In the genomic region with DNA sequence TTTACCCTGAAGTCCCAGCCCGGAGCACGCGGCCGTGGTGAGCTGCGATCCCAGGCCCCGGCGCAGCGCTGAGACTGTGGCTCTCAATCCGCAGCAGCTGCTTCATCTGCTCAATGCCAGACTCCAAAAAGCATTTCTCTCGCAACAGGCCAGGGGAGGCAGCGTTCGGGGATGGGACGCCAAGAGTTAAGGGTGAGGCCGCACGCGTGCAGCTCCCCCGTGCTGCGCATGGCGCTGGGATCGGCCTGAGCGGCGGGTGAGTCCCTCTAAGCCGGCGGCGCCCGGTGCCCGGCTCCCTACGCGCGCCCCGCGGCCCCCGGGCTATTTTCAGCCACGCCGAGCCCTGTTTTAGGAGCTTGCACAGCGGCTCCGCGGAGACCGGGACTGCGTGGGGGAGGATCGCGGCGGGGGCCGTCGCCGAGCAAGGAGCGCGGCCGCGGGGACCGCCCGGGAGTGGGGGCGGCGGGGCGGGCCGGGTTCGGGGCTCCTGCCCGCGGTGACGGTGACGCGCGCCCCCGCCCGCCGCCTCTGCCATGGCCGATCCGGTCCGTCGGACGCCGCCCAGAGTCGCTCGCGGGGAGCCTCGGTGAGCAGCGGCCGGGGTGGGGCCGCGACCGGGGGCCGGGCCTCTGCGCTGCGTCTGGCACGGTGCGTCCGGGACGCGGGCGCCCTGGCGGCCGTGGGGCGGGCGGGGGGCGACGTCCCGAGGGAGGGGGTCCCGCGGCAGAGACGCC, we compare ENCODE assay signal across 8 cellular contexts. TPM values are rescaled to one million over a fixed set of nuclear protein-coding genes. Genes with fewer than 3 reads are reported as not detected.
DNase-seq lines count a peak whose midpoint lies in the region; ATAC-seq and TF ChIP-seq lines count a peak whose summit lies in the region.

No MANE protein-coding gene starts in this region.

- H3K4me3 ChIP-seq in A673 (ENCODE audit: low read depth, low read length, poor library complexity, severe bottlenecking) (peak overlapping the region; percentile 31), esophagus squamous epithelium (peak overlapping the region; percentile 26 to 66 (median 46))
- H3K4me3 ChIP-seq in CD8-positive, alpha-beta memory T cell (ENCODE audit: low read length) = no peak overlapping the region

- peaks cover 6% of the 10 kb centered on the region for H3K4me1 Mint-ChIP-seq in neural crest cell
- H3K4me1 Mint-ChIP-seq in CD8-positive, alpha-beta memory T cell = peaks cover 3 to 16% (median 8%) of the 10 kb centered on the region in 3 donors

- H3K27me3 ChIP-seq in A673 (replicated peaks; ENCODE audit: insufficient read depth, low read depth, low read length, poor library complexity) = peaks cover 73% of the 10 kb centered on the region
- H3K27me3 ChIP-seq in esophagus squamous epithelium = peaks cover 0 to 96% (median 0%) of the 10 kb centered on the region in 4 donors
- H3K27me3 ChIP-seq in CD8-positive, alpha-beta memory T cell (ENCODE audit: insufficient read depth, low read length, poor library complexity, severe bottlenecking) = peaks cover 10% of the 10 kb centered on the region

- intact Hi-C loops in A673 (cut with micrococcal nuclease; ENCODE audit: unreplicated experiment) = no loop called here
- intact Hi-C loops in esophagus squamous epithelium (cut with DNase I) = no loop called here

- peak; percentile 55 for DNase-seq in A673 (ENCODE audit: low spot score)
- DNase-seq in LHCN-M2 (ENCODE audit: low read depth) = peak; percentile 14
- DNase-seq in esophagus squamous epithelium (lab: John Stamatoyannopoulos, UW) = no peak
- DNase-seq in neural crest cell (ENCODE audit: low read depth, low spot score) = peak; percentile 18
- DNase-seq in NCI-H146 treated with DMSO at 0.1 percent for 48 hours (lab: John Stamatoyannopoulos, UW; ENCODE audit: unreplicated experiment) = no peak
- DNase-seq in CD8-positive, alpha-beta memory T cell = no peak

- POLR2A ChIA-PET in A673 (lab: Charles Lee; ENCODE audit: low non-redundant PET) = no interaction called here
- POLR2A ChIA-PET in CD8-positive, alpha-beta memory T cell (lab: Charles Lee) = no interaction called here

- no TSS peak for BruUV-seq in A673 (replicated peaks; lab: Mats Ljungman, UMichigan)

- H3K36me3 ChIP-seq in A673 (ENCODE audit: insufficient read depth, low read length, poor library complexity, severe bottlenecking) (no peaks in the 10 kb centered on the region), esophagus squamous epithelium (no peaks in the 10 kb centered on the region)
- no peaks in the 10 kb centered on the region for H3K36me3 ChIP-seq in CD8-positive, alpha-beta memory T cell (ENCODE audit: insufficient read depth, low read length)

- H3K27ac Mint-ChIP-seq in neural crest cell (ENCODE audit: unreplicated experiment) = no peak overlapping the region
- H3K27ac Mint-ChIP-seq in CD8-positive, alpha-beta memory T cell = no peak overlapping the region

- H3K4me1 ChIP-seq in A673 (ENCODE audit: insufficient read depth, low read length, poor library complexity, severe bottlenecking) (no peaks in the 10 kb centered on the region), esophagus squamous epithelium (peaks cover 8 to 19% (median 9%) of the 10 kb centered on the region in 3 donors)
- H3K4me1 ChIP-seq in CD8-positive, alpha-beta memory T cell (ENCODE audit: insufficient read depth, low read length) = no peaks in the 10 kb centered on the region

- peak overlapping the region; percentile 54 for H3K4me3 Mint-ChIP-seq in neural crest cell
- peak overlapping the region in 2 of 7 donors; percentile 27 to 59 for H3K4me3 Mint-ChIP-seq in CD8-positive, alpha-beta memory T cell

- no peak for TF ChIP-seq CTCF in A673 (conservative IDR thresholded peaks at IDR 0.05; ENCODE audit: low read depth, low read length)
- no peak for TF ChIP-seq CTCF in esophagus squamous epithelium (IDR thresholded peaks at IDR 0.05)
- no peak for TF ChIP-seq CTCF in neural crest cell (conservative IDR thresholded peaks at IDR 0.05)

- ATAC-seq in GM18517 (IDR thresholded peaks at IDR 0.05; ENCODE audit: unreplicated experiment) = no peak
- no peak for ATAC-seq in GM21515 (IDR thresholded peaks at IDR 0.05; ENCODE audit: unreplicated experiment)

- CTCF ChIA-PET in A673 (lab: Charles Lee) = no interaction called here
- CTCF ChIA-PET in CD8-positive, alpha-beta memory T cell (lab: Charles Lee) = no interaction called here

- H3K27ac ChIP-seq in A673 (ENCODE audit: low read depth, low read length, poor library complexity, severe bottlenecking) (no peak overlapping the region), esophagus squamous epithelium (no peak overlapping the region)
- no peak overlapping the region for H3K27ac ChIP-seq in CD8-positive, alpha-beta memory T cell (ENCODE audit: low read depth, low read length)

- WGBS in esophagus squamous epithelium, 2 donors = no CpG with 5 or more reads among the region's 100 CpGs

- no peak for TF ChIP-seq POLR2A in esophagus squamous epithelium (IDR thresholded peaks at IDR 0.05)

- H3K36me3 Mint-ChIP-seq in neural crest cell (ENCODE audit: low read depth) = no peaks in the 10 kb centered on the region
- H3K36me3 Mint-ChIP-seq in CD8-positive, alpha-beta memory T cell = no peaks in the 10 kb centered on the region

- no peaks in the 10 kb centered on the region for H3K9me3 Mint-ChIP-seq in neural crest cell
- no peaks in the 10 kb centered on the region for H3K9me3 Mint-ChIP-seq in CD8-positive, alpha-beta memory T cell

- H3K9me3 ChIP-seq in A673 (ENCODE audit: low read depth, low read length, poor library complexity, severe bottlenecking) (no peaks in the 10 kb centered on the region), esophagus squamous epithelium (no peaks in the 10 kb centered on the region)
- H3K9me3 ChIP-seq in CD8-positive, alpha-beta memory T cell (ENCODE audit: low read length) = no peaks in the 10 kb centered on the region

- peaks cover 89% of the 10 kb centered on the region for H3K27me3 Mint-ChIP-seq in neural crest cell (ENCODE audit: low read depth)
- H3K27me3 Mint-ChIP-seq in CD8-positive, alpha-beta memory T cell = peaks cover 58 to 63% of the 10 kb centered on the region in 2 donors

RNA-seq across cellular contexts. Expression of a gene that starts 29.4 kb away (rescaled TPM):
- total RNA-seq in A673 (2021) = 2.0 and 2.8 TPM in 2 replicates
- total RNA-seq in LHCN-M2 (2014; rRNA removed) = not detected in 2 replicates
- polyA plus RNA-seq in LHCN-M2 (2012) = 0.04 TPM
- total RNA-seq in esophagus squamous epithelium = under 1 TPM in 3 of 4 donors, not detected in 1; 0.04 to 0.19 (median 0.13) TPM
- total RNA-seq in neural crest cell = 0.25 and 0.40 TPM in 2 replicates
- total RNA-seq in CD8-positive, alpha-beta memory T cell = under 1 TPM; 0.09 to 0.13 TPM
- polyA plus RNA-seq in CD8-positive, alpha-beta memory T cell = not detected

RNA-seq across cellular contexts. Expression of a gene that starts 54.6 kb away (rescaled TPM):
- total RNA-seq in A673 (2021) (24.9 and 33.2 TPM in 2 replicates), LHCN-M2 (2014; rRNA removed) (425 and 456 TPM in 2 replicates), esophagus squamous epithelium (10 to 100 TPM; 35.2 to 83.8 (median 73.9) TPM), neural crest cell (26.1 and 33.1 TPM in 2 replicates)
- 123 TPM for polyA plus RNA-seq in LHCN-M2 (2012)
- 10 to 100 TPM; 39.8 to 40.7 TPM for total RNA-seq in CD8-positive, alpha-beta memory T cell
- 26.3 TPM for polyA plus RNA-seq in CD8-positive, alpha-beta memory T cell

Comparison
In these comparisons a context has a peak if more than half of its experiments do, and no peak if none do; other contexts are left out.
1. DNase-seq: peak in A673 (single experiment), LHCN-M2 (single experiment) and neural crest cell (single experiment); none in esophagus squamous epithelium (single experiment), NCI-H146 treated with DMSO at 0.1 percent for 48 hours (single experiment) and CD8-positive, alpha-beta memory T cell (0 of 5).